In genomic region chr4:137226900-137227299, GRCh38 we compare ENCODE assay signal across 8 cellular contexts.
DNase-seq lines count a peak whose midpoint lies in the region; ATAC-seq and TF ChIP-seq lines count a peak whose summit lies in the region.
"Had no signal": no experiment of that assay in that cellular context is flagged by ENCODE, and none has a peak within 500 bp of the region (broad histone marks: within the 10 kb centered on the region; RNA-seq: fewer than 3 reads in every experiment).

No MANE protein-coding gene starts in this region.

- H2BK15ac ChIP-seq in IMR-90 (ENCODE audit: low read depth, low read length) (no peak overlapping the region), mesendoderm (replicated peaks; ENCODE audit: low read depth) (no peak overlapping the region)

- peaks cover 0 to 7% (median 2%) of the 10 kb centered on the region in 11 donors for H3K9me3 Mint-ChIP-seq in naive thymus-derived CD4-positive, alpha-beta T cell

- H3K27me3 ChIP-seq in IMR-90 (ENCODE audit: control insufficient read depth, insufficient read depth, low read length) (no peaks in the 10 kb centered on the region), adipocyte (replicated peaks; ENCODE audit: control insufficient read depth, insufficient read depth, low read length) (no peaks in the 10 kb centered on the region), mesendoderm (ENCODE audit: insufficient read depth, low read length, poor library complexity) (no peaks in the 10 kb centered on the region), spleen (replicated peaks in 1 of 7) (no peaks in the 10 kb centered on the region), dorsolateral prefrontal cortex (no peaks in the 10 kb centered on the region)
- no peaks in the 10 kb centered on the region for H3K27me3 ChIP-seq in naive thymus-derived CD4-positive, alpha-beta T cell (ENCODE audit: control insufficient read depth in 2 of 2, insufficient read depth in 2 of 2, low read length in 2 of 2)

- no peak overlapping the region for H3K4me2 ChIP-seq in IMR-90 (ENCODE audit: low read depth, low read length)
- no peak overlapping the region for H3K4me2 ChIP-seq in mesendoderm (ENCODE audit: low read length)

- H4K20me1 ChIP-seq in IMR-90 (ENCODE audit: insufficient read depth, low read length) = no peaks in the 10 kb centered on the region

- intact Hi-C loops in IMR-90 (cut with micrococcal nuclease) = loop anchor here (5.0 kb wide), 1 partner anchor 305 kb away; the partner anchor contains the start of gene PCDH18
- intact Hi-C loops in naive thymus-derived CD4-positive, alpha-beta T cell (cut with micrococcal nuclease) = no loop called here
- intact Hi-C loops in spleen (cut with DNase I; ENCODE audit: low total_unique reads) = no loop called here
- intact Hi-C loops in dorsolateral prefrontal cortex (cut with DNase I) = no loop called here

- H3K4me1 ChIP-seq in IMR-90 (ENCODE audit: control insufficient read depth, insufficient read depth, low read length) (no peaks in the 10 kb centered on the region), adipocyte (ENCODE audit: control insufficient read depth, insufficient read depth, low read length) (peaks cover 12% of the 10 kb centered on the region), mesendoderm (ENCODE audit: control insufficient read depth, low read depth, low read length) (no peaks in the 10 kb centered on the region), spleen (no peaks in the 10 kb centered on the region)
- no peaks in the 10 kb centered on the region for H3K4me1 ChIP-seq in naive thymus-derived CD4-positive, alpha-beta T cell (ENCODE audit: control insufficient read depth in 2 of 2, insufficient read depth in 2 of 2, low read length in 2 of 2)

- H3K18ac ChIP-seq in IMR-90 (ENCODE audit: low read depth, low read length) (no peak overlapping the region), mesendoderm (ENCODE audit: low read length) (no peak overlapping the region)

- no CpG with 5 or more reads among the region's 2 CpGs for WGBS in IMR-90 (ENCODE audit: extremely low coverage in 2 of 2, insufficient read length in 1 of 2), 2 experiments
- WGBS in mesendoderm (ENCODE audit: extremely low coverage, insufficient coverage, low lambda C conversion rate) = no CpG with 5 or more reads among the region's 2 CpGs
- WGBS in spleen, 5 donors = 67 to 84% (median 72%) methylated on average over 2 of the region's 2 CpGs

- peak; percentile 41; the same call in 1 of the 2 replicates for TF ChIP-seq RAD21 in IMR-90 (IDR thresholded peaks at IDR 0.05; ENCODE audit: low read length)

- no peaks in the 10 kb centered on the region for H3K9me3 ChIP-seq in IMR-90 (ENCODE audit: control insufficient read depth, insufficient read depth, low read length)
- no peaks in the 10 kb centered on the region for H3K9me3 ChIP-seq in adipocyte (ENCODE audit: control insufficient read depth, low read length)
- H3K9me3 ChIP-seq in naive thymus-derived CD4-positive, alpha-beta T cell (ENCODE audit: control insufficient read depth in 2 of 3, low read length in 3 of 3) = no peaks in the 10 kb centered on the region
- peaks cover 0 to 12% (median 9%) of the 10 kb centered on the region in 8 donors for H3K9me3 ChIP-seq in spleen

- H3K9ac ChIP-seq in IMR-90 (ENCODE audit: low read depth, low read length) (no peak overlapping the region), adipocyte (ENCODE audit: low read length) (no peak overlapping the region), mesendoderm (ENCODE audit: low read length) (no peak overlapping the region)

- TF ChIP-seq CTCF in IMR-90 (conservative IDR thresholded peaks at IDR 0.05; ENCODE audit: low read depth, low read length) = peak; percentile 28
- no peak for TF ChIP-seq CTCF in spleen (IDR thresholded peaks at IDR 0.05 in 8 of 11, conservative IDR thresholded peaks at IDR 0.05 in 3 of 11)
- peak in 1 of 56 donors; percentile 14 for TF ChIP-seq CTCF in dorsolateral prefrontal cortex (IDR thresholded peaks at IDR 0.05 in 54 of 56, conservative IDR thresholded peaks at IDR 0.05 in 2 of 56; ENCODE audit: low read depth in 1 of 56, partially characterized antibody in 56 of 56)

- H3K4me3 ChIP-seq in IMR-90 (ENCODE audit: insufficient read depth, low read depth, low read length) (no peak overlapping the region), adipocyte (ENCODE audit: low read length) (no peak overlapping the region), mesendoderm (ENCODE audit: low read length) (no peak overlapping the region), spleen (no peak overlapping the region), dorsolateral prefrontal cortex (no peak overlapping the region)
- H3K4me3 ChIP-seq in naive thymus-derived CD4-positive, alpha-beta T cell (ENCODE audit: low read length) = no peak overlapping the region

- H3K56ac ChIP-seq in IMR-90 (ENCODE audit: extremely low read depth, insufficient read depth, low read length) = no peak overlapping the region
- no peak overlapping the region for H3K56ac ChIP-seq in mesendoderm (ENCODE audit: low read length)

- in situ Hi-C loops in IMR-90 (cut with MboI; ENCODE audit: low sequenced_read_pairs) = no loop called here

- H2BK20ac ChIP-seq in IMR-90 (ENCODE audit: low read depth, low read length) = no peak overlapping the region

- no peak overlapping the region for H2AFZ ChIP-seq in IMR-90 (replicated peaks; ENCODE audit: low read length, poor library complexity)

- H2AK9ac ChIP-seq in IMR-90 (replicated peaks; ENCODE audit: low read depth, low read length, poor library complexity) = no peak overlapping the region

- no peaks in the 10 kb centered on the region for H3K9me1 ChIP-seq in IMR-90 (ENCODE audit: insufficient read depth, low read length)

- no peaks in the 10 kb centered on the region for H3K36me3 ChIP-seq in IMR-90 (ENCODE audit: control insufficient read depth, insufficient read depth, low read length)
- H3K36me3 ChIP-seq in adipocyte (ENCODE audit: control insufficient read depth, insufficient read depth, low read length, severe bottlenecking) = no peaks in the 10 kb centered on the region
- H3K36me3 ChIP-seq in mesendoderm (ENCODE audit: control insufficient read depth, insufficient read depth, low read length) = no peaks in the 10 kb centered on the region
- no peaks in the 10 kb centered on the region for H3K36me3 ChIP-seq in naive thymus-derived CD4-positive, alpha-beta T cell (ENCODE audit: control insufficient read depth in 2 of 3, insufficient read depth in 3 of 3, low read length in 3 of 3)
- H3K36me3 ChIP-seq in spleen = no peaks in the 10 kb centered on the region

- no peak for TF ChIP-seq POLR2A in IMR-90 (IDR thresholded peaks at IDR 0.05; ENCODE audit: low read depth, low read length)
- TF ChIP-seq POLR2A in spleen (IDR thresholded peaks at IDR 0.05) = no peak

- no peak overlapping the region for H4K91ac ChIP-seq in IMR-90 (ENCODE audit: insufficient read depth, low read depth, low read length)

- peak; percentile 19 for DNase-seq in EL
- DNase-seq in IMR-90 = peak; percentile 16
- DNase-seq in adipocyte (ENCODE audit: low read depth) = peak; percentile 14
- peak; percentile 43 for DNase-seq in mesendoderm
- no peak for DNase-seq in naive thymus-derived CD4-positive, alpha-beta T cell
- no peak for DNase-seq in spleen
- no peak for DNase-seq in dorsolateral prefrontal cortex

- peak; percentile 44; the same call in 1 of the 2 replicates for ATAC-seq in IMR-90 (ENCODE audit: low read depth)
- no peak for ATAC-seq in naive thymus-derived CD4-positive, alpha-beta T cell

- no peak overlapping the region for H3K14ac ChIP-seq in IMR-90 (replicated peaks; ENCODE audit: low read depth, low read length)

- no TSS peak for BruUV-seq in IMR-90 (replicated peaks; lab: Mats Ljungman, UMichigan)

- H3K79me2 ChIP-seq in mesendoderm (ENCODE audit: control insufficient read depth, insufficient read depth, low read length) = no peaks in the 10 kb centered on the region

- H4K5ac ChIP-seq in IMR-90 (ENCODE audit: low read depth, low read length) (no peak overlapping the region), mesendoderm (ENCODE audit: low read length) (no peak overlapping the region)

- H3K23ac ChIP-seq in IMR-90 (ENCODE audit: low read depth, low read length) = no peak overlapping the region
- H3K23ac ChIP-seq in mesendoderm (ENCODE audit: low read length) = no peak overlapping the region

- dilution Hi-C loops in IMR-90 (cut with HindIII; ENCODE audit: low sequenced_read_pairs, unreplicated experiment) = no loop called here

- H4K8ac ChIP-seq in IMR-90 (ENCODE audit: low read depth in 2 of 2, low read length in 2 of 2) (no peak overlapping the region), mesendoderm (ENCODE audit: low read depth, low read length) (no peak overlapping the region)

- no peaks in the 10 kb centered on the region for H3K36me3 Mint-ChIP-seq in naive thymus-derived CD4-positive, alpha-beta T cell
- H3K36me3 Mint-ChIP-seq: IgD-negative memory B cell had no signal

- H3K27ac Mint-ChIP-seq in naive thymus-derived CD4-positive, alpha-beta T cell = no peak overlapping the region
- H3K27ac Mint-ChIP-seq: IgD-negative memory B cell had no signal

- no peak overlapping the region for H3K4ac ChIP-seq in IMR-90 (ENCODE audit: low read depth, low read length)
- H3K4ac ChIP-seq in mesendoderm (ENCODE audit: low read depth, low read length) = no peak overlapping the region

- H3K4me3 Mint-ChIP-seq in naive thymus-derived CD4-positive, alpha-beta T cell = no peak overlapping the region
- H3K4me3 Mint-ChIP-seq: IgD-negative memory B cell had no signal

- H3K79me1 ChIP-seq in IMR-90 (ENCODE audit: low read depth in 1 of 2, low read length in 2 of 2) (no peaks in the 10 kb centered on the region), mesendoderm (ENCODE audit: low read length) (no peaks in the 10 kb centered on the region)

- CTCF ChIA-PET in IMR-90 (lab: Yijun Ruan, JAX) = no interaction called here
- CTCF ChIA-PET in naive thymus-derived CD4-positive, alpha-beta T cell (lab: Charles Lee) = no interaction called here

- H2AK5ac ChIP-seq in IMR-90 (ENCODE audit: low read depth, low read length) (no peak overlapping the region), mesendoderm (ENCODE audit: low read length) (no peak overlapping the region)

- H2BK5ac ChIP-seq in IMR-90 (ENCODE audit: low read depth, low read length, poor library complexity, severe bottlenecking) (no peak overlapping the region), mesendoderm (ENCODE audit: low read length) (no peak overlapping the region)

- no peaks in the 10 kb centered on the region for H3K27me3 Mint-ChIP-seq in naive thymus-derived CD4-positive, alpha-beta T cell
- H3K27me3 Mint-ChIP-seq: IgD-negative memory B cell had no signal

- H3K4me1 Mint-ChIP-seq in naive thymus-derived CD4-positive, alpha-beta T cell = no peaks in the 10 kb centered on the region
- H3K4me1 Mint-ChIP-seq: IgD-negative memory B cell had no signal

- H3K27ac ChIP-seq in IMR-90 (ENCODE audit: insufficient read depth, low read length) (no peak overlapping the region), mesendoderm (ENCODE audit: low read depth, low read length) (no peak overlapping the region), spleen (no peak overlapping the region), dorsolateral prefrontal cortex (no peak overlapping the region)
- no peak overlapping the region for H3K27ac ChIP-seq in naive thymus-derived CD4-positive, alpha-beta T cell (ENCODE audit: low read depth, low read length)

- POLR2A ChIA-PET in IMR-90 (lab: Charles Lee; ENCODE audit: unreplicated experiment) = no interaction called here
- POLR2A ChIA-PET in naive thymus-derived CD4-positive, alpha-beta T cell (lab: Charles Lee) = no interaction called here

- H2BK120ac ChIP-seq in IMR-90 (ENCODE audit: low read depth, low read length) (no peak overlapping the region), mesendoderm (ENCODE audit: low read depth, low read length) (no peak overlapping the region)

Comparison
In these comparisons a context has a peak if more than half of its experiments do, and no peak if none do; other contexts are left out.
1. DNase-seq: peak in EL (single experiment), IMR-90 (single experiment), adipocyte (single experiment) and mesendoderm (single experiment); none in naive thymus-derived CD4-positive, alpha-beta T cell (0 of 9), spleen (single experiment) and dorsolateral prefrontal cortex (0 of 10).